20 cellular contexts compared by ENCODE assay signal in genomic region chr15:77548608-77549551, GRCh38.
A peak's percentile ranks its signal among the peaks of the same experiment; 100 is the strongest.
DNase-seq lines count a peak whose midpoint lies in the region; ATAC-seq and TF ChIP-seq lines count a peak whose summit lies in the region.
"Had no signal": no experiment of that assay in that cellular context is flagged by ENCODE, and none has a peak within 500 bp of the region (broad histone marks: within the 10 kb centered on the region; RNA-seq: fewer than 3 reads in every experiment).

No MANE protein-coding gene starts in this region.

- H3K9me3 ChIP-seq in hepatocyte (ENCODE audit: low read depth), result no peaks in the 10 kb centered on the region
- H3K9me3 ChIP-seq: ascending aorta, spleen, thoracic aorta had no signal

- peak; percentile 26 for DNase-seq in SKM-1 treated with dmso at 0.1 percent for 144 hours (lab: John Stamatoyannopoulos, UW; ENCODE audit: unreplicated experiment)
- no peak for DNase-seq in SKM-1 (lab: John Stamatoyannopoulos, UW; ENCODE audit: unreplicated experiment)
- peak; percentile 60 for DNase-seq in NB4 (ENCODE audit: low read depth)
- DNase-seq in chondrocyte (ENCODE audit: low spot score), result peak; percentile 49
- DNase-seq in type B pancreatic cell (ENCODE audit: extremely low spot score, unreplicated experiment), result no peak
- no peak for DNase-seq in NCI-H2227 (lab: John Stamatoyannopoulos, UW; ENCODE audit: unreplicated experiment)
- no peak for DNase-seq in hepatocyte (ENCODE audit: low spot score)
- DNase-seq: 8988T; activated CD4-positive, alpha-beta T cell treated with anti-CD3 and anti-CD28 coated beads, Interleukin-2, amount 50 U/mL, for 48 hours; activated naive CD4-positive, alpha-beta T cell treated with anti-CD3 and anti-CD28 coated beads for 36 hours; DMS153; HCEC 1CT; naive thymus-derived CD8-positive, alpha-beta T cell; NCI-H1105 treated with DMSO at 0.1 percent for 48 hours; NCI-H82; spleen had no signal

- no peaks in the 10 kb centered on the region for H3K9me2 ChIP-seq in hepatocyte (replicated peaks; ENCODE audit: insufficient read depth)

- no peaks in the 10 kb centered on the region for H3K79me2 ChIP-seq in hepatocyte

- H4K20me1 ChIP-seq in hepatocyte (ENCODE audit: insufficient read depth, poor library complexity, severe bottlenecking), result no peaks in the 10 kb centered on the region

- no peak overlapping the region for H3K27ac Mint-ChIP-seq in chondrocyte (ENCODE audit: unreplicated experiment)
- peak overlapping the region; percentile 20 for H3K27ac Mint-ChIP-seq in type B pancreatic cell
- H3K27ac Mint-ChIP-seq: activated naive CD4-positive, alpha-beta T cell treated with anti-CD3 and anti-CD28 coated beads for 36 hours; CD14-positive monocyte had no signal

- TF ChIP-seq CTCF in NB4 (IDR thresholded peaks at IDR 0.05; ENCODE audit: low read depth, low read length) (peak; percentile 15), chondrocyte (IDR thresholded peaks at IDR 0.05) (no peak), type B pancreatic cell (conservative IDR thresholded peaks at IDR 0.05) (no peak), hepatocyte (IDR thresholded peaks at IDR 0.05; ENCODE audit: poor library complexity) (no peak)

- TF ChIP-seq POLR2A in NB4 (IDR thresholded peaks at IDR 0.05; ENCODE audit: extremely low read depth, insufficient read length), result no peak

- no peaks in the 10 kb centered on the region for H3K36me3 ChIP-seq in hepatocyte (replicated peaks; ENCODE audit: insufficient read depth, low read depth)
- H3K36me3 ChIP-seq: ascending aorta, spleen, thoracic aorta had no signal

- H3K4me3 Mint-ChIP-seq in chondrocyte (ENCODE audit: unreplicated experiment) (no peak overlapping the region), type B pancreatic cell (no peak overlapping the region)
- H3K4me3 Mint-ChIP-seq: activated naive CD4-positive, alpha-beta T cell treated with anti-CD3 and anti-CD28 coated beads for 36 hours; naive thymus-derived CD8-positive, alpha-beta T cell had no signal

- H3K4me2 ChIP-seq in hepatocyte, result no peak overlapping the region

- no peak overlapping the region for H3K4me3 ChIP-seq in NB4 (ENCODE audit: low read depth, low read length)
- H3K4me3 ChIP-seq in hepatocyte, result no peak overlapping the region
- H3K4me3 ChIP-seq: ascending aorta, spleen, thoracic aorta had no signal

- peaks cover 11% of the 10 kb centered on the region for H3K4me1 Mint-ChIP-seq in chondrocyte (ENCODE audit: low read depth)
- H3K4me1 Mint-ChIP-seq in type B pancreatic cell (ENCODE audit: unreplicated experiment), result peaks cover 34% of the 10 kb centered on the region

- H3K36me3 Mint-ChIP-seq in chondrocyte (ENCODE audit: low read depth), result no peaks in the 10 kb centered on the region
- no peaks in the 10 kb centered on the region for H3K36me3 Mint-ChIP-seq in type B pancreatic cell
- H3K36me3 Mint-ChIP-seq: CD14-positive monocyte; naive thymus-derived CD8-positive, alpha-beta T cell had no signal

- H3K4me1 ChIP-seq in hepatocyte (ENCODE audit: insufficient read depth), result peaks cover 9% of the 10 kb centered on the region

- ATAC-seq in GM18867 (IDR thresholded peaks at IDR 0.05; ENCODE audit: unreplicated experiment), result no peak
- ATAC-seq: naive thymus-derived CD8-positive, alpha-beta T cell had no signal

- H3K27me3 Mint-ChIP-seq in chondrocyte (ENCODE audit: low read depth) (no peaks in the 10 kb centered on the region), type B pancreatic cell (peaks cover 6% of the 10 kb centered on the region)

- no peaks in the 10 kb centered on the region for H3K27me3 ChIP-seq in hepatocyte
- H3K27me3 ChIP-seq: ascending aorta, spleen had no signal

- H2AFZ ChIP-seq in hepatocyte, result no peak overlapping the region

- WGBS in hepatocyte (ENCODE audit: low lambda C conversion rate, missing lambda C conversion rate), result 87% methylated on average over 23 of the region's 23 CpGs

- peaks cover 5% of the 10 kb centered on the region for H3K9me3 Mint-ChIP-seq in chondrocyte (ENCODE audit: low read depth)
- no peaks in the 10 kb centered on the region for H3K9me3 Mint-ChIP-seq in type B pancreatic cell
- H3K9me3 Mint-ChIP-seq: activated naive CD4-positive, alpha-beta T cell treated with anti-CD3 and anti-CD28 coated beads for 36 hours; naive thymus-derived CD8-positive, alpha-beta T cell had no signal

- H3K27ac ChIP-seq in hepatocyte, result no peak overlapping the region
- H3K27ac ChIP-seq: ascending aorta, spleen, thoracic aorta had no signal

Comparison
In these comparisons a context has a peak if more than half of its experiments do, and no peak if none do; other contexts are left out.
1. DNase-seq: peak in SKM-1 treated with dmso at 0.1 percent for 144 hours (single experiment), NB4 (single experiment) and chondrocyte (single experiment); none in SKM-1 (single experiment), type B pancreatic cell (single experiment), NCI-H2227 (single experiment) and hepatocyte (single experiment).